9 cellular contexts compared by ENCODE assay signal in the genomic region with DNA sequence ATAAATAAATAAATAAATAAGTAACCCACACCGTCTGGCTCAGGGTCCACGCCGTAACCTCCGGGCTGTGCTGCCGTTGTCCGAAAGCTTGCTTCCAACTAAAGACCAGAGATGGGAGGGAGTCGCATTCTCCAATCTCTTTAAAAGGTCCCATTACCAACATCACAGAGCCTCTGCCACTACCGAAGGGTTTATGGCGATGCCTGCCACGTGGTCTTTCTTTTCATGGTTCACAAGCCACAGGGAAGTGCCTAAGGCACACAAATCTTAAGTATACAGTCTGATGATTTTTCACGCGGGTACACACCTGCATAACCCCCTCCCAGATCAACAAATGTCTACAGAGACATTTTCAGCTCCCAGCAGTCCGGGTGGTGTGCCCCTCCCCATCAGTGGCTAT. TPM values are rescaled to one million over a fixed set of nuclear protein-coding genes. Genes with fewer than 3 reads are reported as not detected.
DNase-seq lines count a peak whose midpoint lies in the region; ATAC-seq, FAIRE-seq and TF ChIP-seq lines count a peak whose summit lies in the region.
"Had no signal": no experiment of that assay in that cellular context is flagged by ENCODE, and none has a peak within 500 bp of the region (broad histone marks: within the 10 kb centered on the region; RNA-seq: fewer than 3 reads in every experiment).

No MANE protein-coding gene starts in this region.

- H3K27ac Mint-ChIP-seq in osteocyte (ENCODE audit: unreplicated experiment), result no peak overlapping the region

- TF ChIP-seq POLR2A in H1 (IDR thresholded peaks at IDR 0.05; ENCODE audit: control extremely low read depth in 1 of 2, low read depth in 2 of 2, low read length in 2 of 2), result no peak

- POLR2A ChIA-PET in PC-9 (lab: Charles Lee; ENCODE audit: unreplicated experiment), result interaction anchor here (0.5 to 0.9 kb wide), 2 partner anchors 35 to 264 kb away, joined by 6 to 10 read pairs; no protein-coding TSS in a partner anchor
- POLR2A ChIA-PET in H1 (lab: Charles Lee; ENCODE audit: partially characterized antibody), result interaction anchor here (1.0 to 1.8 kb wide), 4 partner anchors 8 to 27 kb away, joined by 4 to 11 read pairs (median 8); no protein-coding TSS in a partner anchor

- no peaks in the 10 kb centered on the region for H3K9me3 Mint-ChIP-seq in osteocyte (ENCODE audit: unreplicated experiment)

- H4K20me1 ChIP-seq in PC-9 (ENCODE audit: insufficient read depth) (peaks cover 53% of the 10 kb centered on the region), H1 (replicated peaks in 1 of 2; ENCODE audit: control insufficient read depth in 1 of 2, insufficient read depth in 2 of 2, low read length in 2 of 2) (peaks cover 4 to 15% of the 10 kb centered on the region in 2 experiments)

- FAIRE-seq in H1 (lab: Jason Lieb, UNC), result no peak
- FAIRE-seq: A204.1 had no signal

- TF ChIP-seq EP300 in H1 (IDR thresholded peaks at IDR 0.05; ENCODE audit: borderline replicate concordance in 1 of 2, low read depth in 2 of 2, low read length in 2 of 2), result no peak

- no peak overlapping the region for H3K56ac ChIP-seq in H1 (replicated peaks; ENCODE audit: insufficient read length, low read depth, low read length)

- H3K79me1 ChIP-seq in H1 (ENCODE audit: low read depth, low read length), result peaks cover 7% of the 10 kb centered on the region; the same call in 1 of the 2 replicates

- no peak overlapping the region for H2BK20ac ChIP-seq in H1 (ENCODE audit: low read length)

- peak overlapping the region; percentile 88 for H3K4me2 ChIP-seq in PC-9
- peak overlapping the region; percentile 87 to 89 for H3K4me2 ChIP-seq in H1 (ENCODE audit: insufficient read depth in 1 of 2, low read depth in 2 of 2, low read length in 2 of 2)

- no peak overlapping the region for H2BK120ac ChIP-seq in H1 (replicated peaks; ENCODE audit: low read depth, low read length)

- H3K23me2 ChIP-seq in H1 (ENCODE audit: low read depth, low read length), result peaks cover 8% of the 10 kb centered on the region; the same call in 1 of the 2 replicates

- no peak overlapping the region for H4K8ac ChIP-seq in H1 (ENCODE audit: extremely low read depth, insufficient read depth, low read length)

- H3K4me3 Mint-ChIP-seq in osteocyte (ENCODE audit: unreplicated experiment), result peak overlapping the region; percentile 90

- no peak overlapping the region; a peak in 2 of 7 replicates for H3K9ac ChIP-seq in H1 (replicated peaks in 1 of 4; ENCODE audit: extremely low read depth in 1 of 4, low read depth in 3 of 4, low read length in 3 of 4)

- peaks cover 41% of the 10 kb centered on the region for H3K4me1 ChIP-seq in PC-9 (replicated peaks; ENCODE audit: insufficient read depth)
- peaks cover 2 to 17% (median 13%) of the 10 kb centered on the region in 4 experiments; a peak in 6 of 7 replicates for H3K4me1 ChIP-seq in H1 (replicated peaks in 1 of 4; ENCODE audit: control insufficient read depth in 3 of 4, insufficient read depth in 4 of 4, low read length in 3 of 4)

- H3K36me3 ChIP-seq in PC-9 (ENCODE audit: low read depth) (no peaks in the 10 kb centered on the region; the same call in 1 of the 2 replicates), H1 (ENCODE audit: control insufficient read depth in 2 of 4, insufficient read depth in 4 of 4, low read length in 3 of 4) (peaks cover 0 to 10% (median 2%) of the 10 kb centered on the region in 4 experiments; a peak in 3 of 8 replicates)

- no peaks in the 10 kb centered on the region for H3K27me3 Mint-ChIP-seq in osteocyte (ENCODE audit: unreplicated experiment)

- H3K9me3 ChIP-seq in PC-9 (ENCODE audit: insufficient read depth, low read depth) (no peaks in the 10 kb centered on the region), H1 (ENCODE audit: insufficient read depth in 2 of 2, low read depth in 1 of 2, low read length in 1 of 2) (no peaks in the 10 kb centered on the region)

- H3K4ac ChIP-seq in H1 (replicated peaks; ENCODE audit: insufficient read length, low read depth, low read length), result no peak overlapping the region

- H3K36me3 Mint-ChIP-seq in osteocyte (ENCODE audit: unreplicated experiment), result peaks cover 4% of the 10 kb centered on the region

- no peak overlapping the region for H2BK5ac ChIP-seq in H1 (ENCODE audit: low read depth, low read length)

- no peaks in the 10 kb centered on the region for H3K27me3 ChIP-seq in PC-9 (ENCODE audit: insufficient read depth, low read depth)
- peaks cover 0 to 5% (median 3%) of the 10 kb centered on the region in 4 experiments; a peak in 2 of 7 replicates for H3K27me3 ChIP-seq in H1 (replicated peaks in 1 of 4; ENCODE audit: control insufficient read depth in 3 of 4, extremely low read depth in 1 of 4, insufficient read depth in 3 of 4, low read length in 3 of 4)

- no peak overlapping the region for H3K18ac ChIP-seq in H1 (ENCODE audit: extremely low read depth, low read length)

- WGBS in H1 (ENCODE audit: extremely low coverage in 1 of 2, insufficient coverage in 1 of 2, insufficient read length in 1 of 2, insufficient replicate concordance in 2 of 2, low coverage in 1 of 2, low lambda C conversion rate in 2 of 2, missing lambda C conversion rate in 1 of 2), 2 experiments, result 57% methylated on average over 13 of the region's 13 CpGs; no CpG with 5 or more reads in 1 of the 2 experiments

- no peak overlapping the region for H3K23ac ChIP-seq in H1 (ENCODE audit: insufficient read length)

- TSS peak; percentile 51 for BruUV-seq in PC-9 (replicated peaks; lab: Mats Ljungman, UMichigan)

- H3F3A ChIP-seq in PC-9 (ENCODE audit: insufficient read depth, low read depth), result peaks cover 22% of the 10 kb centered on the region; the same call in 1 of the 2 replicates

- DNase-seq in DMS53 (lab: John Stamatoyannopoulos, UW), result peak; percentile 41
- DNase-seq in DMS53 treated with DMSO at 0.1 percent for 48 hours (lab: John Stamatoyannopoulos, UW; ENCODE audit: unreplicated experiment), result no peak
- peak in 1 of 2 experiments; percentile 46 for DNase-seq in PC-9
- DNase-seq in H1 (ENCODE audit: low read depth in 1 of 2, low spot score in 2 of 2), result no peak
- DNase-seq in osteocyte (ENCODE audit: extremely low spot score, unreplicated experiment), result no peak
- no peak for DNase-seq in NCI-H2171 (lab: John Stamatoyannopoulos, UW)
- DNase-seq in NCI-H774 (lab: John Stamatoyannopoulos, UW), result no peak

- H3K4me3 ChIP-seq in PC-9 (peak overlapping the region; percentile 74), H1 (ENCODE audit: extremely low read depth in 1 of 4, insufficient read depth in 2 of 4, low read depth in 3 of 4, low read length in 4 of 4) (peak overlapping the region; percentile 73 to 88 (median 78); a peak in 7 of 8 replicates)

- H3K27ac ChIP-seq in PC-9, result peak overlapping the region; percentile 46
- no peak overlapping the region for H3K27ac ChIP-seq in H1 (ENCODE audit: low read depth, low read length)

- TF ChIP-seq CTCF in PC-9 (conservative IDR thresholded peaks at IDR 0.05) (no peak), H1 (IDR thresholded peaks at IDR 0.05; ENCODE audit: control extremely low read depth in 1 of 3, insufficient read depth in 1 of 3, low read depth in 1 of 3, low read length in 3 of 3) (no peak), osteocyte (IDR thresholded peaks at IDR 0.05) (no peak)

- H3K4me1 Mint-ChIP-seq in osteocyte (ENCODE audit: unreplicated experiment), result peaks cover 51% of the 10 kb centered on the region

- H2BK12ac ChIP-seq in H1 (ENCODE audit: low read depth, low read length), result no peak overlapping the region

- H2BK15ac ChIP-seq in H1 (ENCODE audit: low read length), result no peak overlapping the region

- H3K14ac ChIP-seq in H1 (ENCODE audit: insufficient read length), result no peak overlapping the region

- intact Hi-C loops in PC-9 (cut with micrococcal nuclease; ENCODE audit: unreplicated experiment), result loop anchor here (5.0 kb wide), 1 partner anchor 664 kb away; a partner anchor contains a TSS

- ATAC-seq in HG03095 (IDR thresholded peaks at IDR 0.05; ENCODE audit: unreplicated experiment), result no peak

- no peak overlapping the region for H2AK5ac ChIP-seq in H1 (ENCODE audit: low read depth, low read length)

- H4K5ac ChIP-seq in H1 (ENCODE audit: insufficient read length, low read depth, low read length), result no peak overlapping the region

- H4K91ac ChIP-seq in H1 (replicated peaks; ENCODE audit: insufficient read length, low read length), result no peak overlapping the region

- TF ChIP-seq RAD21 in H1 (IDR thresholded peaks at IDR 0.05 in 1 of 2, conservative IDR thresholded peaks at IDR 0.05 in 1 of 2; ENCODE audit: low read depth in 2 of 2, low read length in 2 of 2), result no peak

- no peaks in the 10 kb centered on the region for H3K9me2 ChIP-seq in PC-9 (ENCODE audit: insufficient read depth)

- H3K79me2 ChIP-seq in PC-9 (ENCODE audit: low read depth) (peaks cover 62% of the 10 kb centered on the region), H1 (ENCODE audit: control insufficient read depth in 1 of 2, insufficient read depth in 2 of 2, low read length in 2 of 2) (peaks cover 0 to 43% of the 10 kb centered on the region in 2 experiments; a peak in 2 of 4 replicates)

- peak overlapping the region; percentile 55; the same call in 1 of the 2 replicates for H2AFZ ChIP-seq in PC-9
- no peak overlapping the region for H2AFZ ChIP-seq in H1 (ENCODE audit: low read length)

- CTCF ChIA-PET in PC-9 (lab: Charles Lee) (interaction anchor here (0.7 kb wide), 1 partner anchor 104 kb away, joined by 3 read pairs; no protein-coding TSS in a partner anchor), H1 (lab: Charles Lee; ENCODE audit: partially characterized antibody) (interaction anchor here (1.0 to 2.2 kb wide), 8 partner anchors 9 to 336 kb away, joined by 3 to 7 read pairs (median 3); a partner anchor contains a TSS)

RNA-seq across cellular contexts. Expression of a gene that starts 1.4 kb away (rescaled TPM):
- total RNA-seq in PC-9 (2021) (458 and 512 TPM in 2 replicates), osteocyte (102 and 103 TPM in 2 replicates)
- 183 TPM in 2 replicates for total RNA-seq in H1 (2021; fragmentation: NEBNext Ultra II Directional; extraction: Animal tissue kit (Norgen Biotek cat#: 25700))
- polyA plus RNA-seq in H1 (2011; rRNA removed), result 59.2 and 89.0 TPM in 2 replicates
- 69.0 TPM for polyA plus RNA-seq in H1 (2011; cell fraction: cytosol; rRNA removed)
- 66.9 TPM for polyA plus RNA-seq in H1 (2011; cell fraction: nucleus; rRNA removed)
- 130 to 155 TPM (median 146 TPM) in 4 replicates for polyA plus RNA-seq in H1 (2012, experiment 1 of 2)
- 218 TPM for polyA plus RNA-seq in H1 (2012, experiment 2 of 2)
- polyA plus RNA-seq in H1 (2013, experiment 1 of 2), result 116 TPM
- polyA plus RNA-seq in H1 (2013, experiment 2 of 2), result 122 TPM
- 20.0 and 39.8 TPM in 2 replicates for polyA minus RNA-seq in H1 (2011; rRNA and poly(A)+ RNA removed)
- polyA minus RNA-seq in H1 (2011; cell fraction: cytosol; rRNA and poly(A)+ RNA removed), result 41.8 TPM
- polyA minus RNA-seq in H1 (2011; cell fraction: nucleus; rRNA and poly(A)+ RNA removed), result 27.7 TPM

RNA-seq across cellular contexts. Expression of a gene that starts 31.8 kb away (rescaled TPM):
- total RNA-seq in PC-9 (2021), result 73.8 and 81.9 TPM in 2 replicates
- total RNA-seq in H1 (2021; fragmentation: NEBNext Ultra II Directional; extraction: Animal tissue kit (Norgen Biotek cat#: 25700)), result 33.6 and 35.3 TPM in 2 replicates
- polyA plus RNA-seq in H1 (2011; rRNA removed), result 22.9 and 33.7 TPM in 2 replicates
- polyA plus RNA-seq in H1 (2011; cell fraction: cytosol; rRNA removed), result 25.1 TPM
- polyA plus RNA-seq in H1 (2011; cell fraction: nucleus; rRNA removed), result 34.8 TPM
- 16.3 to 22.6 TPM (median 21.6 TPM) in 4 replicates for polyA plus RNA-seq in H1 (2012, experiment 1 of 2)
- 13.3 TPM for polyA plus RNA-seq in H1 (2012, experiment 2 of 2)
- 14.7 TPM for polyA plus RNA-seq in H1 (2013, experiment 1 of 2)
- 14.9 TPM for polyA plus RNA-seq in H1 (2013, experiment 2 of 2)
- polyA minus RNA-seq in H1 (2011; rRNA and poly(A)+ RNA removed), result 48.3 and 51.7 TPM in 2 replicates
- polyA minus RNA-seq in H1 (2011; cell fraction: cytosol; rRNA and poly(A)+ RNA removed), result 40.4 TPM
- polyA minus RNA-seq in H1 (2011; cell fraction: nucleus; rRNA and poly(A)+ RNA removed), result 30.4 TPM
- 49.0 and 50.0 TPM in 2 replicates for total RNA-seq in osteocyte
